Comparison of ENCODE assay signal across 1 cellular context in the genomic region with DNA sequence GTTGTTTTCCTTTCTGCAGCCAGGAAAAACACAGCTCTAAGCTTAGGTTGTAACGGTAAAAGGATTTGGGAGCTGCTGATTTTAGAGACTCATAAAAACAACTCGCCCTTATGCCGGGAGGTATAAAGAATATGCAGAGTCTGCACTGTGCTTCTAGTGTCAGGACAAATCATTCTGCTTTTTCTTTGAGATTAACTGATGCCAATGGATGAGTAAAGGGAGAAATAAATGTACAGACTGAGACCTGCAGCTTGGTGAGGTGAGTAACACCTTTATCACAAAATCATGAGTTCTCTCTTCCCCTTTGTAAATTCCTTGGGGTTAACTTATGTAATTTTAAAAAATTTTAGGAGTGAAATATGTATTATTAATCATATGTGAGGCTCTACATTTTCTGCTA.
TF ChIP-seq lines count a peak whose summit lies in the region.

No MANE protein-coding gene starts in this region.

TF ChIP-seq in HepG2, 621 proteins besides CTCF, POLR2A, EP300 and RAD21:
- TF ChIP-seq, protein P1, sequence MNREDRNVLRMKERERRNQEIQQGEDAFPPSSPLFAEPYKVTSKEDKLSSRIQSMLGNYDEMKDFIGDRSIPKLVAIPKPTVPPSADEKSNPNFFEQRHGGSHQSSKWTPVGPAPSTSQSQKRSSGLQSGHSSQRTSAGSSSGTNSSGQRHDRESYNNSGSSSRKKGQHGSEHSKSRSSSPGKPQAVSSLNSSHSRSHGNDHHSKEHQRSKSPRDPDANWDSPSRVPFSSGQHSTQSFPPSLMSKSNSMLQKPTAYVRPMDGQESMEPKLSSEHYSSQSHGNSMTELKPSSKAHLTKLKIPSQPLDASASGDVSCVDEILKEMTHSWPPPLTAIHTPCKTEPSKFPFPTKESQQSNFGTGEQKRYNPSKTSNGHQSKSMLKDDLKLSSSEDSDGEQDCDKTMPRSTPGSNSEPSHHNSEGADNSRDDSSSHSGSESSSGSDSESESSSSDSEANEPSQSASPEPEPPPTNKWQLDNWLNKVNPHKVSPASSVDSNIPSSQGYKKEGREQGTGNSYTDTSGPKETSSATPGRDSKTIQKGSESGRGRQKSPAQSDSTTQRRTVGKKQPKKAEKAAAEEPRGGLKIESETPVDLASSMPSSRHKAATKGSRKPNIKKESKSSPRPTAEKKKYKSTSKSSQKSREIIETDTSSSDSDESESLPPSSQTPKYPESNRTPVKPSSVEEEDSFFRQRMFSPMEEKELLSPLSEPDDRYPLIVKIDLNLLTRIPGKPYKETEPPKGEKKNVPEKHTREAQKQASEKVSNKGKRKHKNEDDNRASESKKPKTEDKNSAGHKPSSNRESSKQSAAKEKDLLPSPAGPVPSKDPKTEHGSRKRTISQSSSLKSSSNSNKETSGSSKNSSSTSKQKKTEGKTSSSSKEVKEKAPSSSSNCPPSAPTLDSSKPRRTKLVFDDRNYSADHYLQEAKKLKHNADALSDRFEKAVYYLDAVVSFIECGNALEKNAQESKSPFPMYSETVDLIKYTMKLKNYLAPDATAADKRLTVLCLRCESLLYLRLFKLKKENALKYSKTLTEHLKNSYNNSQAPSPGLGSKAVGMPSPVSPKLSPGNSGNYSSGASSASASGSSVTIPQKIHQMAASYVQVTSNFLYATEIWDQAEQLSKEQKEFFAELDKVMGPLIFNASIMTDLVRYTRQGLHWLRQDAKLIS (CRISPR knock-in tag; IDR thresholded peaks at IDR 0.05), result no peak
- TF ChIP-seq SMARCC2 (IDR thresholded peaks at IDR 0.05) (no peak), SRF (IDR thresholded peaks at IDR 0.05; ENCODE audit: low read depth, low read length) (no peak)
- TF ChIP-seq, protein P2, sequence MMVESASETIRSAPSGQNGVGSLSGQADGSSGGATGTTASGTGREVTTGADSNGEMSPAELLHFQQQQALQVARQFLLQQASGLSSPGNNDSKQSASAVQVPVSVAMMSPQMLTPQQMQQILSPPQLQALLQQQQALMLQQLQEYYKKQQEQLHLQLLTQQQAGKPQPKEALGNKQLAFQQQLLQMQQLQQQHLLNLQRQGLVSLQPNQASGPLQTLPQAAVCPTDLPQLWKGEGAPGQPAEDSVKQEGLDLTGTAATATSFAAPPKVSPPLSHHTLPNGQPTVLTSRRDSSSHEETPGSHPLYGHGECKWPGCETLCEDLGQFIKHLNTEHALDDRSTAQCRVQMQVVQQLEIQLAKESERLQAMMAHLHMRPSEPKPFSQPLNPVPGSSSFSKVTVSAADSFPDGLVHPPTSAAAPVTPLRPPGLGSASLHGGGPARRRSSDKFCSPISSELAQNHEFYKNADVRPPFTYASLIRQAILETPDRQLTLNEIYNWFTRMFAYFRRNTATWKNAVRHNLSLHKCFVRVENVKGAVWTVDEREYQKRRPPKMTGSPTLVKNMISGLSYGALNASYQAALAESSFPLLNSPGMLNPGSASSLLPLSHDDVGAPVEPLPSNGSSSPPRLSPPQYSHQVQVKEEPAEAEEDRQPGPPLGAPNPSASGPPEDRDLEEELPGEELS (CRISPR knock-in tag; IDR thresholded peaks at IDR 0.05), result no peak
